ENCODE assay signal across 1 cellular context in the genomic region with DNA sequence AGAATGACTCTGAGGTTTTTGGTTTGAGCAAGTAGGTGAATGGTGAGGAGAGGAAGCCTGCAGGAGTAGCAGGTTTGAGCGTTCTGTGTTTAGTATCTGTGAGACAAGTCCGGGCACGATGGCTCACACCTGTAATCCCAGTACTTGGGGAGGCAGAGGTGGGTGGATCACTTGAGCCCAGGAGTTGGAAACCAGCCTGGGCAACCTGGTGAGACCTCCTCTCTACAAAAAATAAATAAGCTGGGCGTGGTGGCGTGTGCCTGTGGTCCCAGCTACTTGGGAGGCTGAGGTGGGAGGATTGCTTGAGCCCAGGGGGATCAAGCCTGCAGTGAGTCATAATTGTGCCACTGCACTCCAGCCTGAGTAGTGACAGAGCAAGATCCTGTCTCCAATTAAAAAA.
TF ChIP-seq lines count a peak whose summit lies in the region.

No MANE protein-coding gene starts in this region.

TF ChIP-seq in WTC11, 78 proteins besides CTCF, POLR2A, EP300 and RAD21 (continued from another document):
- TF ChIP-seq, protein P1, sequence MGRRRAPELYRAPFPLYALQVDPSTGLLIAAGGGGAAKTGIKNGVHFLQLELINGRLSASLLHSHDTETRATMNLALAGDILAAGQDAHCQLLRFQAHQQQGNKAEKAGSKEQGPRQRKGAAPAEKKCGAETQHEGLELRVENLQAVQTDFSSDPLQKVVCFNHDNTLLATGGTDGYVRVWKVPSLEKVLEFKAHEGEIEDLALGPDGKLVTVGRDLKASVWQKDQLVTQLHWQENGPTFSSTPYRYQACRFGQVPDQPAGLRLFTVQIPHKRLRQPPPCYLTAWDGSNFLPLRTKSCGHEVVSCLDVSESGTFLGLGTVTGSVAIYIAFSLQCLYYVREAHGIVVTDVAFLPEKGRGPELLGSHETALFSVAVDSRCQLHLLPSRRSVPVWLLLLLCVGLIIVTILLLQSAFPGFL (CRISPR knock-in tag; IDR thresholded peaks at IDR 0.05; ENCODE audit: borderline replicate concordance) = no peak
